2 cellular contexts compared by ENCODE assay signal in genomic region chr2:160137457-160137856, GRCh38.
TF ChIP-seq lines count a peak whose summit lies in the region.

No MANE protein-coding gene starts in this region.

TF ChIP-seq in IMR-90, 13 proteins besides CTCF, POLR2A, EP300 and RAD21 (continued from another document):
- no peak for TF ChIP-seq RFX5 (IDR thresholded peaks at IDR 0.05; ENCODE audit: low read depth, low read length)
- TF ChIP-seq MAZ (IDR thresholded peaks at IDR 0.05; ENCODE audit: borderline replicate concordance, low read depth, low read length) = no peak
- TF ChIP-seq NFE2L2 (IDR thresholded peaks at IDR 0.05; ENCODE audit: low read depth, low read length) = no peak
- no peak for TF ChIP-seq ELK1 (IDR thresholded peaks at IDR 0.05; ENCODE audit: borderline replicate concordance, low read depth, low read length)
- no peak for TF ChIP-seq RCOR1 (IDR thresholded peaks at IDR 0.05; ENCODE audit: insufficient replicate concordance, low read length)
- TF ChIP-seq CHD1 (IDR thresholded peaks at IDR 0.05; ENCODE audit: low read depth, low read length) = no peak

TF ChIP-seq in neural cell, 6 proteins besides CTCF, POLR2A, EP300 and RAD21 (continued from another document):
- peak; percentile 34 for TF ChIP-seq REST (IDR thresholded peaks at IDR 0.05; ENCODE audit: borderline replicate concordance)
- peak; percentile 37 for TF ChIP-seq SMC3 (conservative IDR thresholded peaks at IDR 0.05; ENCODE audit: poor library complexity)
- TF ChIP-seq TAF1 (IDR thresholded peaks at IDR 0.05; ENCODE audit: low read depth) = no peak
- no peak for TF ChIP-seq EZH2 (IDR thresholded peaks at IDR 0.05; ENCODE audit: borderline replicate concordance, insufficient read depth, low read length, poor library complexity, severe bottlenecking)
